ENCODE assay signal across 1 cellular context in genomic region chr11:76609736-76610370, GRCh38.
TF ChIP-seq lines count a peak whose summit lies in the region.

No MANE protein-coding gene starts in this region.

TF ChIP-seq in H1, 55 proteins besides CTCF, POLR2A, EP300 and RAD21 (continued from another document):
- TF ChIP-seq SRF (IDR thresholded peaks at IDR 0.05; ENCODE audit: low read depth, low read length) = no peak
- TF ChIP-seq JUN (IDR thresholded peaks at IDR 0.05; ENCODE audit: low read depth, low read length) = no peak
- TF ChIP-seq PHF8 (conservative IDR thresholded peaks at IDR 0.05; ENCODE audit: low read depth, low read length) = no peak
- no peak for TF ChIP-seq SP2 (IDR thresholded peaks at IDR 0.05; ENCODE audit: low read length)
- TF ChIP-seq RXRA (IDR thresholded peaks at IDR 0.05; ENCODE audit: insufficient read depth, low read depth, low read length) = no peak
- TF ChIP-seq RFX5 (IDR thresholded peaks at IDR 0.05; ENCODE audit: borderline replicate concordance, low read depth, low read length) = no peak
- no peak for TF ChIP-seq ASH2L (IDR thresholded peaks at IDR 0.05; ENCODE audit: low read length)
- TF ChIP-seq SP4 (IDR thresholded peaks at IDR 0.05; ENCODE audit: low read length) = no peak
- no peak for TF ChIP-seq TAF7 (optimal IDR thresholded peaks at IDR 0.05; ENCODE audit: borderline replicate concordance, low read depth, low read length)
- TF ChIP-seq HDAC2 (IDR thresholded peaks at IDR 0.05; ENCODE audit: borderline replicate concordance in 1 of 2, low read depth in 2 of 2, low read length in 2 of 2) = no peak
- no peak for TF ChIP-seq FOSL1 (IDR thresholded peaks at IDR 0.05; ENCODE audit: insufficient read depth, low read depth, low read length)
